In the genomic region with DNA sequence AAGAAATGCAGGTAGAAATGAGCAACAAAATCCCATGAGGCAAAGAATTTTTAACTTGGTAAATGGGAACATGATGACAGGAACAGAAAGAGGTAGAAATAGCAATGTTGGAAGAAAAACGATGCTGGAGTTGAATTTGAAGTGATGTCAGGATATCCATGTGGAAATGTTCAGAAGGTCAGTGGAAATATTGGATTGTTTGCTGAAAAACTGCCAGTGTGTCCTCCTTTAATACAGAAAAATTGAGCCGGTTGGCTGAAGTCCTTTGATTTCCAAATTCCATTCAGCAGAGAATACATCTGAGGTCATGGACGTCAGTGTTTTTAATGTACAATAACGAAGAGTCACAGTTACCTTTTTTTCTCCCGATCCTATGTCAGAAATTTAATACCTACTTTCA, we compare ENCODE assay signal across 27 cellular contexts.
"Had no signal": no experiment of that assay in that cellular context is flagged by ENCODE, and none has a peak within 500 bp of the region (broad histone marks: within the 10 kb centered on the region; RNA-seq: fewer than 3 reads in every experiment).

No MANE protein-coding gene starts in this region.

- H3K4me3 Mint-ChIP-seq: activated CD4-positive, alpha-beta memory T cell treated with anti-CD3 and anti-CD28 coated beads for 36 hours; activated CD4-positive, alpha-beta T cell treated with anti-CD3 and anti-CD28 coated beads for 36 hours; activated CD4-positive, alpha-beta T cell treated with anti-CD3 and anti-CD28 coated beads, Interleukin-2, amount 10 ng/mL, durations not matched to agents 24 days and 14 days; activated CD8-positive, alpha-beta memory T cell treated with anti-CD3 and anti-CD28 coated beads, Interleukin-2, amount 10 ng/mL, durations not matched to agents 7 days and 5 days; activated CD8-positive, alpha-beta T cell treated with anti-CD3 and anti-CD28 coated beads, Interleukin-2, amount 10 ng/mL, durations not matched to agents 7 days and 5 days; activated naive CD4-positive, alpha-beta T cell treated with anti-CD3 and anti-CD28 coated beads for 36 hours; activated naive CD4-positive, alpha-beta T cell treated with anti-CD3 and anti-CD28 coated beads, Interleukin-2, amount 50 U/mL, for 24 hours; activated naive CD8-positive, alpha-beta T cell treated with anti-CD3 and anti-CD28 coated beads for 36 hours; activated naive CD8-positive, alpha-beta T cell treated with anti-CD3 and anti-CD28 coated beads, Interleukin-2, amount 50 U/mL, for 24 hours; activated T-helper 1 cell treated with anti-CD3 and anti-CD28 coated beads, Interleukin-12 subunit alpha, Interleukin-12 subunit beta, Interleukin-2, Interleukin-4 antibody, amounts not matched to agents 30 ng/mL and 10 ng/mL and 1 ng/mL, durations not matched to agents 14 hours and 24 hours and 36 hours had no signal

- ATAC-seq: activated CD4-positive, alpha-beta T cell treated with anti-CD3 and anti-CD28 coated beads for 36 hours; activated CD8-positive, alpha-beta memory T cell treated with anti-CD3 and anti-CD28 coated beads, Interleukin-2, amount 10 ng/mL, durations not matched to agents 7 days and 5 days; activated CD8-positive, alpha-beta T cell treated with anti-CD3 and anti-CD28 coated beads, Interleukin-2, amount 10 ng/mL, durations not matched to agents 7 days and 5 days; activated naive CD8-positive, alpha-beta T cell treated with anti-CD3 and anti-CD28 coated beads, Interleukin-2, amount 50 U/mL, for 24 hours; body of pancreas; esophagus mucosa; foreskin keratinocyte; gastrocnemius medialis had no signal

- H3K27ac ChIP-seq: adrenal gland, body of pancreas, colonic mucosa, foreskin keratinocyte, gastrocnemius medialis had no signal

- H3K27ac Mint-ChIP-seq: activated CD4-positive, alpha-beta memory T cell treated with anti-CD3 and anti-CD28 coated beads for 36 hours; activated CD4-positive, alpha-beta T cell treated with anti-CD3 and anti-CD28 coated beads for 36 hours; activated CD4-positive, alpha-beta T cell treated with anti-CD3 and anti-CD28 coated beads, Interleukin-2, amount 10 ng/mL, durations not matched to agents 24 days and 14 days; activated CD8-positive, alpha-beta memory T cell treated with anti-CD3 and anti-CD28 coated beads, Interleukin-2, amount 10 ng/mL, durations not matched to agents 7 days and 5 days; activated CD8-positive, alpha-beta T cell treated with anti-CD3 and anti-CD28 coated beads, Interleukin-2, amount 10 ng/mL, durations not matched to agents 7 days and 5 days; activated naive CD4-positive, alpha-beta T cell treated with anti-CD3 and anti-CD28 coated beads for 36 hours; activated naive CD4-positive, alpha-beta T cell treated with anti-CD3 and anti-CD28 coated beads, Interleukin-2, amount 50 U/mL, for 24 hours; activated naive CD8-positive, alpha-beta T cell treated with anti-CD3 and anti-CD28 coated beads for 36 hours; activated naive CD8-positive, alpha-beta T cell treated with anti-CD3 and anti-CD28 coated beads, Interleukin-2, amount 50 U/mL, for 24 hours; activated T-helper 1 cell treated with anti-CD3 and anti-CD28 coated beads, Interleukin-12 subunit alpha, Interleukin-12 subunit beta, Interleukin-2, Interleukin-4 antibody, amounts not matched to agents 30 ng/mL and 10 ng/mL and 1 ng/mL, durations not matched to agents 14 hours and 24 hours and 36 hours; activated T-helper 2 cell treated with anti-CD3 and anti-CD28 coated beads, Interferon-gamma antibody, Interleukin-2, Interleukin-4, amounts not matched to agents 10 μg/mL and 5 μg/mL and 100 μg/mL, durations not matched to agents 14 hours and 24 hours and 36 hours had no signal

- H3K4me1 ChIP-seq: adrenal gland, body of pancreas, colonic mucosa, foreskin keratinocyte, gastrocnemius medialis had no signal

- H3K9me3 ChIP-seq: adrenal gland, body of pancreas, colonic mucosa, gastrocnemius medialis had no signal

- H3K27me3 ChIP-seq: adrenal gland, body of pancreas, colonic mucosa, foreskin keratinocyte, gastrocnemius medialis had no signal

- H3K9me3 Mint-ChIP-seq: activated CD4-positive, alpha-beta memory T cell treated with anti-CD3 and anti-CD28 coated beads for 36 hours; activated naive CD4-positive, alpha-beta T cell treated with anti-CD3 and anti-CD28 coated beads for 36 hours; activated naive CD4-positive, alpha-beta T cell treated with anti-CD3 and anti-CD28 coated beads, Interleukin-2, amount 50 U/mL, for 24 hours; activated naive CD8-positive, alpha-beta T cell treated with anti-CD3 and anti-CD28 coated beads for 36 hours; activated naive CD8-positive, alpha-beta T cell treated with anti-CD3 and anti-CD28 coated beads, Interleukin-2, amount 50 U/mL, for 24 hours; activated T-helper 1 cell treated with anti-CD3 and anti-CD28 coated beads, Interleukin-12 subunit alpha, Interleukin-12 subunit beta, Interleukin-2, Interleukin-4 antibody, amounts not matched to agents 30 ng/mL and 10 ng/mL and 1 ng/mL, durations not matched to agents 14 hours and 24 hours and 36 hours; activated T-helper 2 cell treated with anti-CD3 and anti-CD28 coated beads, Interferon-gamma antibody, Interleukin-2, Interleukin-4, amounts not matched to agents 10 μg/mL and 5 μg/mL and 100 μg/mL, durations not matched to agents 14 hours and 24 hours and 36 hours had no signal

- H3K36me3 ChIP-seq: adrenal gland, colonic mucosa, gastrocnemius medialis had no signal

- H3K4me3 ChIP-seq: adrenal gland, body of pancreas, colonic mucosa, gastrocnemius medialis had no signal

- H3K27me3 Mint-ChIP-seq: activated CD4-positive, alpha-beta memory T cell treated with anti-CD3 and anti-CD28 coated beads for 36 hours; activated CD4-positive, alpha-beta T cell treated with anti-CD3 and anti-CD28 coated beads for 36 hours; activated CD8-positive, alpha-beta memory T cell treated with anti-CD3 and anti-CD28 coated beads, Interleukin-2, amount 10 ng/mL, durations not matched to agents 7 days and 5 days; activated naive CD4-positive, alpha-beta T cell treated with anti-CD3 and anti-CD28 coated beads, Interleukin-2, amount 50 U/mL, for 24 hours; activated naive CD8-positive, alpha-beta T cell treated with anti-CD3 and anti-CD28 coated beads for 36 hours had no signal

- H3K36me3 Mint-ChIP-seq: activated CD4-positive, alpha-beta memory T cell treated with anti-CD3 and anti-CD28 coated beads for 36 hours; activated CD8-positive, alpha-beta memory T cell treated with anti-CD3 and anti-CD28 coated beads, Interleukin-2, amount 10 ng/mL, durations not matched to agents 7 days and 5 days; activated naive CD4-positive, alpha-beta T cell treated with anti-CD3 and anti-CD28 coated beads, Interleukin-2, amount 50 U/mL, for 24 hours had no signal

- DNase-seq: activated CD4-positive, alpha-beta memory T cell treated with anti-CD3 and anti-CD28 coated beads for 36 hours; activated CD4-positive, alpha-beta T cell treated with anti-CD3 and anti-CD28 coated beads for 36 hours; activated CD4-positive, alpha-beta T cell treated with anti-CD3 and anti-CD28 coated beads, Interleukin-2, amount 10 ng/mL, durations not matched to agents 24 days and 14 days; activated CD4-positive, CD25-positive, alpha-beta regulatory T cell; activated CD4-positive, CD25-positive, alpha-beta regulatory T cell treated with anti-CD3 and anti-CD28 coated beads, Interleukin-2, amount 50 U/mL, for 72 hours; activated CD8-positive, alpha-beta memory T cell treated with anti-CD3 and anti-CD28 coated beads, Interleukin-2, amount 10 ng/mL, durations not matched to agents 7 days and 5 days; activated CD8-positive, alpha-beta memory T cell treated with anti-CD3 and anti-CD28 coated beads, Interleukin-2, amount 50 U/mL, for 4 hours; activated CD8-positive, alpha-beta T cell treated with anti-CD3 and anti-CD28 coated beads, Interleukin-2, amount 10 ng/mL, durations not matched to agents 7 days and 5 days; activated effector memory CD4-positive, alpha-beta T cell treated with anti-CD3 and anti-CD28 coated beads, Interleukin-2, amount 50 U/mL, for 16 hours; activated naive CD4-positive, alpha-beta T cell treated with anti-CD3 and anti-CD28 coated beads for 36 hours; activated naive CD8-positive, alpha-beta T cell treated with anti-CD3 and anti-CD28 coated beads for 36 hours; activated naive CD8-positive, alpha-beta T cell treated with anti-CD3 and anti-CD28 coated beads, Interleukin-2, amount 50 U/mL, for 24 hours; activated T-cell treated with anti-CD3 and anti-CD28 coated beads, Interleukin-2, amount 50 U/mL, for 1 hour; activated T-cell treated with anti-CD3 and anti-CD28 coated beads, Interleukin-2, amount 50 U/mL, for 48 hours; adrenal gland; aorta; body of pancreas; colonic mucosa; effector CD8-positive, alpha-beta T cell; foreskin keratinocyte; gastrocnemius medialis; glutamatergic neuron; T-helper 2 cell had no signal
